11 cellular contexts compared by ENCODE assay signal in genomic region chr2:174764281-174765063, GRCh38. TPM values are rescaled to one million over a fixed set of nuclear protein-coding genes. Genes with fewer than 3 reads are reported as not detected.
DNase-seq lines count a peak whose midpoint lies in the region; ATAC-seq and TF ChIP-seq lines count a peak whose summit lies in the region.
"Had no signal": no experiment of that assay in that cellular context is flagged by ENCODE, and none has a peak within 500 bp of the region (broad histone marks: within the 10 kb centered on the region; RNA-seq: fewer than 3 reads in every experiment).

Gene CHRNA1, minus strand, starts transcription at chr2:174764472. Its CDS starts 78 bp downstream, at chr2:174764394.

- H3K4me3 ChIP-seq in OCI-LY3 (ENCODE audit: low read length) = no peak within 1 kb of the TSS
- H3K4me3 ChIP-seq in right lobe of liver = no peak within 1 kb of the TSS
- H3K4me3 ChIP-seq: ascending aorta had no signal

- peaks cover 9% of the 10 kb centered on the region for H3K4me1 ChIP-seq in OCI-LY3 (ENCODE audit: low read length)
- no peaks in the 10 kb centered on the region for H3K4me1 ChIP-seq in right lobe of liver
- H3K4me1 ChIP-seq: ascending aorta had no signal

- no peaks in the 10 kb centered on the region for H3K79me2 ChIP-seq in OCI-LY3 (ENCODE audit: low read length)

- no peak within 1 kb of the TSS for H3K9ac ChIP-seq in OCI-LY3 (ENCODE audit: low read length)

- H3K27ac Mint-ChIP-seq in stimulated activated naive CD8-positive, alpha-beta T cell treated with anti-CD3 and anti-CD28 coated beads, Interleukin-15, amount 100 ng/mL, for 72 hours = no peak within 1 kb of the TSS
- H3K27ac Mint-ChIP-seq: T-helper 1 cell treated with Interleukin-12 subunit alpha and Interleukin-12 subunit beta and Interleukin-4 antibody, amounts not matched to agents 30 μg/mL and 1 μg/mL, for 36 hours had no signal

- no peak for TF ChIP-seq CTCF in OCI-LY3 (IDR thresholded peaks at IDR 0.05; ENCODE audit: low read depth, low read length)
- no peak for TF ChIP-seq CTCF in right lobe of liver (IDR thresholded peaks at IDR 0.05)

- H3K27me3 ChIP-seq in OCI-LY3 (ENCODE audit: low read depth, low read length) = peaks cover 9% of the 10 kb centered on the region; the same call in 1 of the 2 replicates
- no peaks in the 10 kb centered on the region for H3K27me3 ChIP-seq in right lobe of liver
- H3K27me3 ChIP-seq: ascending aorta had no signal

- TF ChIP-seq POLR2A in right lobe of liver (IDR thresholded peaks at IDR 0.05) = no peak
- no peak for TF ChIP-seq POLR2A in GM18505 (IDR thresholded peaks at IDR 0.05; ENCODE audit: borderline replicate concordance, extremely low read depth, insufficient read depth, insufficient read length)

- no peak within 1 kb of the TSS for H2AFZ ChIP-seq in OCI-LY3 (ENCODE audit: low read depth, low read length)

- peak; percentile 80 for ATAC-seq in HG03342 (IDR thresholded peaks at IDR 0.05; ENCODE audit: unreplicated experiment)
- ATAC-seq in right lobe of liver = peak in 3 of 4 donors; percentile 22 to 38 (median 38)
- no peak for ATAC-seq in stimulated activated naive CD8-positive, alpha-beta T cell treated with anti-CD3 and anti-CD28 coated beads, Interleukin-15, amount 100 ng/mL, for 72 hours
- ATAC-seq in GM18505 (IDR thresholded peaks at IDR 0.05; ENCODE audit: unreplicated experiment) = no peak
- ATAC-seq in GM18520 (IDR thresholded peaks at IDR 0.05; ENCODE audit: unreplicated experiment) = no peak
- no peak for ATAC-seq in GM21576 (IDR thresholded peaks at IDR 0.05; ENCODE audit: unreplicated experiment)

- no peak within 1 kb of the TSS for H3K27ac ChIP-seq in OCI-LY3 (ENCODE audit: low read length)
- H3K27ac ChIP-seq in right lobe of liver = no peak within 1 kb of the TSS
- H3K27ac ChIP-seq: ascending aorta had no signal

- H4K20me1 ChIP-seq in OCI-LY3 (ENCODE audit: insufficient read depth, low read length) = no peaks in the 10 kb centered on the region

- intact Hi-C loops in right lobe of liver (cut with DNase I) = no loop called here

- peak within 1 kb of the TSS; percentile 32 for H3K4me2 ChIP-seq in OCI-LY3 (ENCODE audit: low read length)

- DNase-seq in EL (peak; percentile 55), right lobe of liver (no peak)
- DNase-seq in stimulated activated naive CD8-positive, alpha-beta T cell treated with anti-CD3 and anti-CD28 coated beads, Interleukin-15, amount 100 ng/mL, for 72 hours = no peak
- DNase-seq: stimulated activated CD4-positive, alpha-beta T cell treated with anti-CD3 and anti-CD28 coated beads, Interleukin-4, amount 100 ng/mL, for 24 hours had no signal

- peaks cover 5% of the 10 kb centered on the region for H3K27me3 Mint-ChIP-seq in stimulated activated naive CD8-positive, alpha-beta T cell treated with anti-CD3 and anti-CD28 coated beads, Interleukin-15, amount 100 ng/mL, for 72 hours

- H3K9me3 ChIP-seq in OCI-LY3 (ENCODE audit: insufficient read depth, low read length) = no peaks in the 10 kb centered on the region
- no peaks in the 10 kb centered on the region for H3K9me3 ChIP-seq in right lobe of liver
- H3K9me3 ChIP-seq: ascending aorta had no signal

- 60% methylated on average over 2 of the region's 6 CpGs for WGBS in right lobe of liver (ENCODE audit: insufficient coverage, low coverage, low lambda C conversion rate, missing lambda C conversion rate)

- H3K36me3 ChIP-seq in OCI-LY3 (replicated peaks; ENCODE audit: low read depth, low read length) (no peaks in the 10 kb centered on the region), right lobe of liver (no peaks in the 10 kb centered on the region)
- H3K36me3 ChIP-seq: ascending aorta had no signal

- no peak within 1 kb of the TSS for H3K4me3 Mint-ChIP-seq in stimulated activated naive CD8-positive, alpha-beta T cell treated with anti-CD3 and anti-CD28 coated beads, Interleukin-15, amount 100 ng/mL, for 72 hours
- H3K4me3 Mint-ChIP-seq: T-helper 1 cell treated with Interleukin-12 subunit alpha and Interleukin-12 subunit beta and Interleukin-4 antibody, amounts not matched to agents 30 μg/mL and 1 μg/mL, for 36 hours had no signal

- H3K9me3 Mint-ChIP-seq in stimulated activated naive CD8-positive, alpha-beta T cell treated with anti-CD3 and anti-CD28 coated beads, Interleukin-15, amount 100 ng/mL, for 72 hours = no peaks in the 10 kb centered on the region
- H3K9me3 Mint-ChIP-seq: T-helper 1 cell treated with Interleukin-12 subunit alpha and Interleukin-12 subunit beta and Interleukin-4 antibody, amounts not matched to agents 30 μg/mL and 1 μg/mL, for 36 hours had no signal

- peaks cover 23% of the 10 kb centered on the region for H3K4me1 Mint-ChIP-seq in stimulated activated naive CD8-positive, alpha-beta T cell treated with anti-CD3 and anti-CD28 coated beads, Interleukin-15, amount 100 ng/mL, for 72 hours

RNA-seq across cellular contexts. Expression of gene CHRNA1, which starts in this region (rescaled TPM):
- under 1 TPM in 1 of 6 experiments, not detected in 5; 0.19 TPM for total RNA-seq in right lobe of liver
- total RNA-seq: ascending aorta had no signal

Comparison
In these comparisons a context has a peak if more than half of its experiments do, and no peak if none do; other contexts are left out.
1. Peak in ATAC-seq in right lobe of liver; RNA of the gene not detected or under 1 TPM.